Comparison of ENCODE assay signal across 1 cellular context in the genomic region with DNA sequence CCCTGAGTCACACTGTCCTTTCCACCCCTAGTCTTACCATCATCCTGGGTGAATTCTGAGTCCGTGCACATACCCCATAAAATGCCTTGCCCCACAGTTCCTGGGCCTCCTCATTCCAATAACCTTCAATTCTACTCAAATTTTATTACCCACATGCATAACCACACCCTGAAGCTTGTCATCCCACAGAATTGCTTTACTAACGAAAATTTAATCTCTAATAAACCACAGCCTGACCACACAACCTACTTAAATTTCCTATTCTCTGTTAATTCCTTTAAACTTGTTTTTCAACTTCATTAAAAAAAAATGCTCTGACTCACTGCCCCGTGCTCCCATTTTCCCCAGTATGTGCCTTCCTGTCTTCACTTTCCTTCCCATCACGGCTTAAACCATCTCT.
TF ChIP-seq lines count a peak whose summit lies in the region.

No MANE protein-coding gene starts in this region.

TF ChIP-seq in Ishikawa, 13 proteins besides CTCF, POLR2A, EP300 and RAD21:
- TF ChIP-seq, protein P1, sequence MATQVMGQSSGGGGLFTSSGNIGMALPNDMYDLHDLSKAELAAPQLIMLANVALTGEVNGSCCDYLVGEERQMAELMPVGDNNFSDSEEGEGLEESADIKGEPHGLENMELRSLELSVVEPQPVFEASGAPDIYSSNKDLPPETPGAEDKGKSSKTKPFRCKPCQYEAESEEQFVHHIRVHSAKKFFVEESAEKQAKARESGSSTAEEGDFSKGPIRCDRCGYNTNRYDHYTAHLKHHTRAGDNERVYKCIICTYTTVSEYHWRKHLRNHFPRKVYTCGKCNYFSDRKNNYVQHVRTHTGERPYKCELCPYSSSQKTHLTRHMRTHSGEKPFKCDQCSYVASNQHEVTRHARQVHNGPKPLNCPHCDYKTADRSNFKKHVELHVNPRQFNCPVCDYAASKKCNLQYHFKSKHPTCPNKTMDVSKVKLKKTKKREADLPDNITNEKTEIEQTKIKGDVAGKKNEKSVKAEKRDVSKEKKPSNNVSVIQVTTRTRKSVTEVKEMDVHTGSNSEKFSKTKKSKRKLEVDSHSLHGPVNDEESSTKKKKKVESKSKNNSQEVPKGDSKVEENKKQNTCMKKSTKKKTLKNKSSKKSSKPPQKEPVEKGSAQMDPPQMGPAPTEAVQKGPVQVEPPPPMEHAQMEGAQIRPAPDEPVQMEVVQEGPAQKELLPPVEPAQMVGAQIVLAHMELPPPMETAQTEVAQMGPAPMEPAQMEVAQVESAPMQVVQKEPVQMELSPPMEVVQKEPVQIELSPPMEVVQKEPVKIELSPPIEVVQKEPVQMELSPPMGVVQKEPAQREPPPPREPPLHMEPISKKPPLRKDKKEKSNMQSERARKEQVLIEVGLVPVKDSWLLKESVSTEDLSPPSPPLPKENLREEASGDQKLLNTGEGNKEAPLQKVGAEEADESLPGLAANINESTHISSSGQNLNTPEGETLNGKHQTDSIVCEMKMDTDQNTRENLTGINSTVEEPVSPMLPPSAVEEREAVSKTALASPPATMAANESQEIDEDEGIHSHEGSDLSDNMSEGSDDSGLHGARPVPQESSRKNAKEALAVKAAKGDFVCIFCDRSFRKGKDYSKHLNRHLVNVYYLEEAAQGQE (IDR thresholded peaks at IDR 0.05; ENCODE audit: low read depth): no peak
- no peak for TF ChIP-seq CREB1 (IDR thresholded peaks at IDR 0.05; ENCODE audit: low read depth)
- TF ChIP-seq TCF12 (IDR thresholded peaks at IDR 0.05; ENCODE audit: low read depth): no peak
- no peak for TF ChIP-seq NFIC (IDR thresholded peaks at IDR 0.05)
- TF ChIP-seq YY1 (IDR thresholded peaks at IDR 0.05; ENCODE audit: low read depth): no peak
- TF ChIP-seq, protein P2, sequence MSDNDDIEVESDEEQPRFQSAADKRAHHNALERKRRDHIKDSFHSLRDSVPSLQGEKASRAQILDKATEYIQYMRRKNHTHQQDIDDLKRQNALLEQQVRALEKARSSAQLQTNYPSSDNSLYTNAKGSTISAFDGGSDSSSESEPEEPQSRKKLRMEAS (IDR thresholded peaks at IDR 0.05): no peak; the same call in 1 of the 2 replicates
- TF ChIP-seq, protein P3, sequence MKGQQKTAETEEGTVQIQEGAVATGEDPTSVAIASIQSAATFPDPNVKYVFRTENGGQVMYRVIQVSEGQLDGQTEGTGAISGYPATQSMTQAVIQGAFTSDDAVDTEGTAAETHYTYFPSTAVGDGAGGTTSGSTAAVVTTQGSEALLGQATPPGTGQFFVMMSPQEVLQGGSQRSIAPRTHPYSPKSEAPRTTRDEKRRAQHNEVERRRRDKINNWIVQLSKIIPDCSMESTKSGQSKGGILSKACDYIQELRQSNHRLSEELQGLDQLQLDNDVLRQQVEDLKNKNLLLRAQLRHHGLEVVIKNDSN (IDR thresholded peaks at IDR 0.05): no peak
- TF ChIP-seq FOXM1 (IDR thresholded peaks at IDR 0.05; ENCODE audit: borderline replicate concordance, low read depth): no peak
- no peak for TF ChIP-seq CEBPB (IDR thresholded peaks at IDR 0.05)
- TF ChIP-seq TAF1 (IDR thresholded peaks at IDR 0.05; ENCODE audit: low read depth): no peak
- no peak for TF ChIP-seq EGR1 (IDR thresholded peaks at IDR 0.05)
- TF ChIP-seq TEAD4 (IDR thresholded peaks at IDR 0.05): no peak; the same call in 1 of the 2 replicates
- no peak for TF ChIP-seq ZBTB7A (IDR thresholded peaks at IDR 0.05; ENCODE audit: low read depth)
